Comparison of ENCODE assay signal across 34 cellular contexts in the genomic region with DNA sequence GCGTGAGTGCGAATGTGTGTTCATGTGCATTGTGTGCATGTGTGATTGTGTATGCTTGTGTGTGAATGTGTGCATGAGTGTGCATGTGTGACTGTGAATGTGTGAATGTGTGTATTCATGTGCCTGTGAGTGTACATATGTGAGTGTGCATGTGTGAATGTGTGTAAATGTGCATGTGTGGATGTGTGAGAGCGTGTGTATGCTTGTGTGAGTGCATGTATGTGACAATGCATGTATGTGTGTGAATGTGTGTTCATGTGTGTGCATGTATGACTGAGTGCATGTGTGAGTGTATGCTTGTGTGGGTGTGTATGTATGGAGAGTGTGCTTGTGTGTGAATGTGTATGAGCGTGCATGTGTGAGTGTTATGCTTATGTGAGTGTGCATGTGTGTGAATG.
"Had no signal": no experiment of that assay in that cellular context is flagged by ENCODE, and none has a peak within 500 bp of the region (broad histone marks: within the 10 kb centered on the region; RNA-seq: fewer than 3 reads in every experiment).

No MANE protein-coding gene starts in this region.

- H3K27me3 Mint-ChIP-seq: activated B cell treated with CpG ODN at 0.5 μM for 24 hours, T-helper 17 cell had no signal

- H3K9me3 ChIP-seq: esophagus muscularis mucosa, gastrocnemius medialis, heart left ventricle had no signal

- H3K36me3 Mint-ChIP-seq: activated naive CD8-positive, alpha-beta T cell had no signal

- ATAC-seq: activated CD4-positive, CD25-positive, alpha-beta regulatory T cell treated with anti-CD3 and anti-CD28 coated beads, Interleukin-2, amount 50 U/mL, for 24 hours; activated CD8-positive, alpha-beta T cell treated with anti-CD3 and anti-CD28 coated beads for 36 hours; activated T-cell treated with anti-CD3 and anti-CD28 coated beads, Interleukin-2, amount 50 U/mL, for 4 hours; activated T-helper 17 cell treated with anti-CD3 and anti-CD28 coated beads, Interleukin-2, amount 50 U/mL, for 72 hours; effector memory CD8-positive, alpha-beta T cell; foreskin keratinocyte; gastrocnemius medialis; heart left ventricle; T-helper 17 cell had no signal

- H3K4me1 Mint-ChIP-seq: activated B cell treated with CpG ODN at 0.5 μM for 24 hours; activated T-helper 17 cell treated with anti-CD3 and anti-CD28 coated beads, Interleukin-2, amount 50 U/mL, for 72 hours; T-helper 17 cell had no signal

- FAIRE-seq: astrocyte, colon had no signal

- H3K4me3 ChIP-seq: esophagus muscularis mucosa, gastrocnemius medialis, heart left ventricle had no signal

- H3K4me3 Mint-ChIP-seq: activated B cell treated with CpG ODN at 0.5 μM for 24 hours; activated CD8-positive, alpha-beta T cell treated with anti-CD3 and anti-CD28 coated beads for 36 hours; activated naive CD8-positive, alpha-beta T cell; activated T-cell treated with anti-CD3 and anti-CD28 coated beads, Interleukin-2, amount 50 U/mL, for 4 hours; activated T-helper 17 cell treated with anti-CD3 and anti-CD28 coated beads, Interleukin-2, amount 50 U/mL, for 72 hours; effector memory CD8-positive, alpha-beta T cell; T-helper 17 cell; T-helper 2 cell treated with Interferon-gamma antibody and Interleukin-4, amounts not matched to agents 5 μg/mL and 100 μg/mL, for 36 hours had no signal

- H3K27ac ChIP-seq: brain microvascular endothelial cell, esophagus muscularis mucosa, foreskin keratinocyte, gastrocnemius medialis, heart left ventricle, WERI-Rb-1 had no signal

- H3K27me3 ChIP-seq: brain microvascular endothelial cell, esophagus muscularis mucosa, foreskin keratinocyte, gastrocnemius medialis had no signal

- H3K9me3 Mint-ChIP-seq: activated B cell treated with CpG ODN at 0.5 μM for 24 hours; activated CD8-positive, alpha-beta T cell treated with anti-CD3 and anti-CD28 coated beads for 36 hours; activated T-cell treated with anti-CD3 and anti-CD28 coated beads, Interleukin-2, amount 50 U/mL, for 4 hours; activated T-helper 17 cell treated with anti-CD3 and anti-CD28 coated beads, Interleukin-2, amount 50 U/mL, for 72 hours had no signal

- H3K4me1 ChIP-seq: foreskin keratinocyte, gastrocnemius medialis had no signal

- H3K27ac Mint-ChIP-seq: activated B cell treated with CpG ODN at 0.5 μM for 24 hours; activated CD8-positive, alpha-beta T cell treated with anti-CD3 and anti-CD28 coated beads for 36 hours; activated naive CD8-positive, alpha-beta T cell; activated T-helper 17 cell treated with anti-CD3 and anti-CD28 coated beads, Interleukin-2, amount 50 U/mL, for 72 hours; effector memory CD8-positive, alpha-beta T cell; T-helper 17 cell; T-helper 2 cell treated with Interferon-gamma antibody and Interleukin-4, amounts not matched to agents 5 μg/mL and 100 μg/mL, for 36 hours had no signal

- DNase-seq: activated B cell treated with CpG ODN at 0.5 μM for 24 hours; activated CD4-positive, alpha-beta T cell treated with anti-CD3 and anti-CD28 coated beads for 48 hours; activated CD4-positive, alpha-beta T cell treated with anti-CD3 and anti-CD28 coated beads, Interleukin-2, amount 50 U/mL, for 1 hour; activated CD4-positive, alpha-beta T cell treated with anti-CD3 and anti-CD28 coated beads, Interleukin-2, amount 50 U/mL, for 48 hours; activated CD8-positive, alpha-beta memory T cell treated with anti-CD3 and anti-CD28 coated beads for 24 hours; activated CD8-positive, alpha-beta T cell treated with anti-CD3 and anti-CD28 coated beads for 36 hours; activated effector memory CD4-positive, alpha-beta T cell treated with Interleukin-2 at 50 U/mL for 16 hours; activated gamma-delta T cell treated with Interleukin-2 at 50 U/mL for 16 hours; activated naive CD4-positive, alpha-beta T cell treated with anti-CD3 and anti-CD28 coated beads, Interleukin-2, amount 50 U/mL, for 16 hours; activated naive CD4-positive, alpha-beta T cell treated with Interleukin-2 at 50 U/mL for 16 hours; activated T-cell treated with anti-CD3 and anti-CD28 coated beads, Interleukin-2, amount 50 U/mL, for 4 hours; amniotic stem cell; anterior cingulate cortex; brain microvascular endothelial cell; caudate nucleus; cortex of kidney; dermis blood vessel endothelial cell; effector CD4-positive, alpha-beta T cell; effector memory CD8-positive, alpha-beta T cell; erythroblast; foreskin keratinocyte; gastrocnemius medialis; glutamatergic neuron; heart left ventricle; T-helper 17 cell; T1000; WERI-Rb-1 had no signal

- H3K36me3 ChIP-seq: brain microvascular endothelial cell, gastrocnemius medialis, WERI-Rb-1 had no signal
